ENCODE assay signal across 21 cellular contexts in genomic region chrX:148507413-148507812, GRCh38. TPM values are rescaled to one million over a fixed set of nuclear protein-coding genes. Genes with fewer than 3 reads are reported as not detected.
DNase-seq lines count a peak whose midpoint lies in the region; ATAC-seq and TF ChIP-seq lines count a peak whose summit lies in the region.
"Had no signal": no experiment of that assay in that cellular context is flagged by ENCODE, and none has a peak within 500 bp of the region (broad histone marks: within the 10 kb centered on the region; RNA-seq: fewer than 3 reads in every experiment).

No MANE protein-coding gene starts in this region.

- H3K4me2 ChIP-seq in Karpas-422 (ENCODE audit: low read depth, low read length, poor library complexity, severe bottlenecking) (peak overlapping the region; percentile 2), OCI-LY7 (ENCODE audit: low read length) (peak overlapping the region; percentile 38), neuronal stem cell (ENCODE audit: insufficient read depth, low read length, poor library complexity, severe bottlenecking) (no peak overlapping the region)

- H3K79me2 ChIP-seq in Karpas-422 (ENCODE audit: low read length) (peaks cover 100% of the 10 kb centered on the region), OCI-LY7 (ENCODE audit: insufficient read depth, low read depth, low read length) (peaks cover 100% of the 10 kb centered on the region)

- H3K79me1 ChIP-seq in neuronal stem cell (ENCODE audit: low read depth, low read length) = no peaks in the 10 kb centered on the region

- H3K4ac ChIP-seq in neuronal stem cell (ENCODE audit: low read length) = no peak overlapping the region

- H3K23ac ChIP-seq in neuronal stem cell (ENCODE audit: low read depth, low read length, poor library complexity) = no peak overlapping the region

- H4K20me1 ChIP-seq in Karpas-422 (ENCODE audit: insufficient read depth, low read depth, low read length) = no peaks in the 10 kb centered on the region
- no peaks in the 10 kb centered on the region for H4K20me1 ChIP-seq in OCI-LY7 (ENCODE audit: insufficient read depth, low read length)

- no TSS peak for BruUV-seq in OCI-LY7 (replicated peaks; lab: Mats Ljungman, UMichigan)

- H2BK120ac ChIP-seq in neuronal stem cell (ENCODE audit: low read depth, low read length) = no peak overlapping the region

- H2AFZ ChIP-seq in Karpas-422 (ENCODE audit: low read length) (no peak overlapping the region), OCI-LY7 (ENCODE audit: low read length) (no peak overlapping the region), neuronal stem cell (ENCODE audit: low read length) (no peak overlapping the region)
- H2AFZ ChIP-seq: GM23248 had no signal

- no peak overlapping the region for H3K4me3 ChIP-seq in AG10803 (ENCODE audit: low read length)
- H3K4me3 ChIP-seq in Karpas-422 (ENCODE audit: low read length) = no peak overlapping the region
- H3K4me3 ChIP-seq in OCI-LY7 (ENCODE audit: low read depth, low read length, poor library complexity, severe bottlenecking) = no peak overlapping the region
- no peak overlapping the region for H3K4me3 ChIP-seq in fibroblast of the aortic adventitia (ENCODE audit: low read depth, low read length)
- H3K4me3 ChIP-seq in uterus = no peak overlapping the region
- H3K4me3 ChIP-seq in neuronal stem cell (ENCODE audit: low read length in 2 of 2) = no peak overlapping the region
- H3K4me3 ChIP-seq: BLaER1 treated with 17β-estradiol and CSF1 and Interleukin-3, amounts not matched to agents 10 nM and 100 nM; GM23248 had no signal

- DNase-seq in AG10803 (ENCODE audit: low read depth) = peak; percentile 25
- DNase-seq in Karpas-422 = no peak
- no peak for DNase-seq in OCI-LY7 (ENCODE audit: low spot score)
- DNase-seq in fibroblast of the aortic adventitia (ENCODE audit: low read depth) = peak; percentile 27
- no peak for DNase-seq in uterus
- no peak for DNase-seq in neuronal stem cell (ENCODE audit: low spot score)
- DNase-seq: AML-193; BE2C; CD4-positive, alpha-beta T cell; CD8-positive, alpha-beta memory T cell; DMS 273 treated with DMSO at 0.1 percent for 48 hours; DMS79; EL; GDM1; GM23248; H7; HCEC 1CT had no signal

- H3K9me3 ChIP-seq in Karpas-422 (ENCODE audit: low read length) (no peaks in the 10 kb centered on the region), OCI-LY7 (ENCODE audit: low read length) (no peaks in the 10 kb centered on the region), uterus (no peaks in the 10 kb centered on the region), neuronal stem cell (replicated peaks in 1 of 2; ENCODE audit: control insufficient read depth in 2 of 2, insufficient read depth in 1 of 2, low read depth in 1 of 2, low read length in 2 of 2) (no peaks in the 10 kb centered on the region)
- H3K9me3 ChIP-seq: BE2C had no signal

- no peak overlapping the region for H2BK5ac ChIP-seq in neuronal stem cell (ENCODE audit: low read length)

- no peak overlapping the region for H3K14ac ChIP-seq in neuronal stem cell (ENCODE audit: low read length)

- TF ChIP-seq CTCF in AG10803 (conservative IDR thresholded peaks at IDR 0.05; ENCODE audit: low read length) (no peak), OCI-LY7 (conservative IDR thresholded peaks at IDR 0.05; ENCODE audit: low read length) (no peak), fibroblast of the aortic adventitia (IDR thresholded peaks at IDR 0.05; ENCODE audit: insufficient read depth, low read length) (no peak), uterus (IDR thresholded peaks at IDR 0.05) (no peak)

- H3K9me2 ChIP-seq in Karpas-422 (replicated peaks; ENCODE audit: insufficient read depth, low read length) (no peaks in the 10 kb centered on the region), OCI-LY7 (ENCODE audit: insufficient read depth, low read length) (no peaks in the 10 kb centered on the region)

- TF ChIP-seq POLR2A in uterus (IDR thresholded peaks at IDR 0.05) = no peak

- H3K4me1 ChIP-seq in Karpas-422 (ENCODE audit: low read length) (peaks cover 99% of the 10 kb centered on the region), OCI-LY7 (ENCODE audit: insufficient read depth, low read length, poor library complexity, severe bottlenecking) (peaks cover 94% of the 10 kb centered on the region), uterus (no peaks in the 10 kb centered on the region), neuronal stem cell (ENCODE audit: control insufficient read depth in 2 of 2, insufficient read depth in 1 of 2, low read depth in 1 of 2, low read length in 2 of 2) (peaks cover 0 to 3% of the 10 kb centered on the region in 2 donors)
- H3K4me1 ChIP-seq: BE2C had no signal

- H3K18ac ChIP-seq in neuronal stem cell (ENCODE audit: low read length) = no peak overlapping the region

- H2BK12ac ChIP-seq in neuronal stem cell (ENCODE audit: low read length) = no peak overlapping the region

- no peak overlapping the region for H2AK5ac ChIP-seq in neuronal stem cell (ENCODE audit: low read depth, low read length)

- H3K9ac ChIP-seq in Karpas-422 (ENCODE audit: low read length) (no peak overlapping the region), neuronal stem cell (ENCODE audit: low read depth, low read length, poor library complexity) (no peak overlapping the region)
- H3K9ac ChIP-seq: BLaER1 treated with 17β-estradiol and CSF1 and Interleukin-3, amounts not matched to agents 10 nM and 100 nM; GM23248 had no signal

- no peak overlapping the region for H2BK15ac ChIP-seq in neuronal stem cell (ENCODE audit: low read length)

- CTCF ChIA-PET in OCI-LY7 (lab: Charles Lee; ENCODE audit: unreplicated experiment) = interaction anchor here (0.6 kb wide), 1 partner anchor 285 kb away, joined by 4 read pairs; no protein-coding TSS in a partner anchor

- WGBS in neuronal stem cell (ENCODE audit: extremely low coverage in 2 of 2, insufficient read length in 2 of 2, insufficient replicate concordance in 1 of 2), 2 donors = no CpG with 5 or more reads among the region's 4 CpGs

- no peak overlapping the region for H4K8ac ChIP-seq in neuronal stem cell (ENCODE audit: low read depth, low read length)

- H3K27me3 ChIP-seq in Karpas-422 (ENCODE audit: low read length) = no peaks in the 10 kb centered on the region
- H3K27me3 ChIP-seq in uterus = peaks cover 0 to 13% of the 10 kb centered on the region in 2 donors
- peaks cover 0 to 41% (median 0%) of the 10 kb centered on the region in 3 experiments for H3K27me3 ChIP-seq in neuronal stem cell (ENCODE audit: control insufficient read depth in 3 of 3, insufficient read depth in 3 of 3, low read depth in 1 of 3, low read length in 3 of 3)
- H3K27me3 ChIP-seq: BE2C; BLaER1 treated with 17β-estradiol and CSF1 and Interleukin-3, amounts not matched to agents 10 nM and 100 nM had no signal

- H4K91ac ChIP-seq in neuronal stem cell (ENCODE audit: low read depth, low read length, poor library complexity) = no peak overlapping the region

- H3K36me3 ChIP-seq in Karpas-422 (ENCODE audit: insufficient read depth, low read length) = 0 out of 2 replicates have a peak, but pooled peaks cover 5% of the 10 kb centered on the region
- peaks cover 50% of the 10 kb centered on the region for H3K36me3 ChIP-seq in OCI-LY7 (ENCODE audit: insufficient read depth, low read length)
- H3K36me3 ChIP-seq in uterus = no peaks in the 10 kb centered on the region
- H3K36me3 ChIP-seq in neuronal stem cell (replicated peaks in 1 of 2; ENCODE audit: control insufficient read depth in 2 of 2, insufficient read depth in 2 of 2, low read length in 2 of 2) = no peaks in the 10 kb centered on the region
- H3K36me3 ChIP-seq: BE2C had no signal

- no peak for ATAC-seq in GM18517 (IDR thresholded peaks at IDR 0.05; ENCODE audit: unreplicated experiment)
- no peak for ATAC-seq in HG02610 (IDR thresholded peaks at IDR 0.05; ENCODE audit: unreplicated experiment)

- H3K27ac ChIP-seq in Karpas-422 (ENCODE audit: low read length) (peak overlapping the region; percentile 99), OCI-LY7 (ENCODE audit: low read depth, low read length, poor library complexity, severe bottlenecking) (no peak overlapping the region), uterus (no peak overlapping the region), neuronal stem cell (replicated peaks; ENCODE audit: low read length) (no peak overlapping the region)
- H3K27ac ChIP-seq: 22Rv1; BLaER1 treated with 17β-estradiol and CSF1 and Interleukin-3, amounts not matched to agents 10 nM and 100 nM; GM23248 had no signal

- POLR2A ChIA-PET in OCI-LY7 (lab: Charles Lee) = interaction anchor here (0.8 to 3.9 kb wide), 7 partner anchors 12 to 126 kb away, joined by 3 to 35 read pairs (median 6); no protein-coding TSS in a partner anchor

- intact Hi-C loops in OCI-LY7 (cut with micrococcal nuclease; ENCODE audit: unreplicated experiment) = no loop called here
- intact Hi-C loops in uterus (cut with DNase I; ENCODE audit: low total_unique reads) = no loop called here

RNA-seq across cellular contexts. Expression of gene AFF2, which starts 7.0 kb away (rescaled TPM):
- total RNA-seq in Karpas-422 (2014; rRNA removed; shearing (Covaris generic); ENCODE audit: low replicate concordance) = 80.7 and 231 TPM in 2 replicates
- 74.1 and 102 TPM in 2 replicates for total RNA-seq in OCI-LY7 (2014; rRNA removed; shearing (Covaris generic))
- total RNA-seq in OCI-LY7 (2022) = 106 and 127 TPM in 2 replicates
- total RNA-seq in fibroblast of the aortic adventitia (ENCODE audit: low replicate concordance) = 0.33 and 6.6 TPM in 2 replicates
- 1 to 10 TPM in 3 of 4 donors, under 1 TPM in 1; 0.43 to 7.9 (median 4.3) TPM for total RNA-seq in uterus
- polyA plus RNA-seq in neuronal stem cell (2013, experiment 1 of 2) = 8.2 TPM
- 8.0 TPM for polyA plus RNA-seq in neuronal stem cell (2013, experiment 2 of 2)
- polyA plus RNA-seq: CD8-positive, alpha-beta memory T cell had no signal

Comparison
In these comparisons a context has a peak if more than half of its experiments do, and no peak if none do; other contexts are left out.
1. DNase-seq: peak in AG10803 (single experiment) and fibroblast of the aortic adventitia (single experiment); none in Karpas-422 (single experiment), OCI-LY7 (single experiment), uterus (0 of 2) and neuronal stem cell (single experiment).